Comparison of ENCODE assay signal across 1 cellular context in the genomic region with DNA sequence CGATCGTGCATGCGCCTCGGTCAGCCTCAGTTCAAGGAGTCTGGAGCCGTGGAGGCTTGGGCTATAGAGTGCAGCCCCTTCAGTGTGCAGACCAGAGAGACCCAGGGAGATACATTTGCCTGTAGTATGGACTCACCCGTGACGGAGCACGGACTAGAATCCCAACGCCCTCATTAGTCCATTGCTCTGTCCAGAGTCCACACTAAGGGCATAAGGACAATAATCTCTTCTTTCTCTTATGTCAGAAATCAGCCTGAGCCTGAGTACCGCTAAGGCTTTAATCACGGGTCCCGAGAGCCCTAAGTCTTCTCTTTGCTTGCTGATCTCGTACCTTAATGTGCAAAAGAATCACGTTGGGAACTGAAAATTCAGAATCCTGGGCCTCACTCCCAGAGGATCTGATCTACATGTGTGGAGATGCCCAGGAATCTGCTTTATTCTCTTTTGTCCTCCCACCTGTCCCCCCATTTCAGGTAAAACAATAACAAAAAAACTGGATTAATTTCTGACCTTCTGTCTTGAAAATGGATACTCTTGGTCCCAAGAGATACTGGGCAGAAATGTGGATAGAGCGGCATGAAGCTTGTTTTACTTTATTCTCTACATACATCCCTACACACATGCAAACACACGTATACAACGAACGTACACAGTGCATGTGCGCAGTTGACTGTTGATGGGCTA.
TF ChIP-seq lines count a peak whose summit lies in the region.

No MANE protein-coding gene starts in this region.

TF ChIP-seq in IMR-90, 13 proteins besides CTCF, POLR2A, EP300 and RAD21 (continued from another document):
- TF ChIP-seq MAFK (IDR thresholded peaks at IDR 0.05; ENCODE audit: low read depth, low read length) (no peak), MAZ (IDR thresholded peaks at IDR 0.05; ENCODE audit: borderline replicate concordance, low read depth, low read length) (no peak), RFX5 (IDR thresholded peaks at IDR 0.05; ENCODE audit: low read depth, low read length) (no peak), FOS (IDR thresholded peaks at IDR 0.05; ENCODE audit: low read depth, low read length) (no peak), BHLHE40 (IDR thresholded peaks at IDR 0.05; ENCODE audit: low read depth, low read length) (no peak), RCOR1 (IDR thresholded peaks at IDR 0.05; ENCODE audit: insufficient replicate concordance, low read length) (no peak), SMC3 (IDR thresholded peaks at IDR 0.05; ENCODE audit: low read depth, low read length) (no peak)
- TF ChIP-seq, protein P1, sequence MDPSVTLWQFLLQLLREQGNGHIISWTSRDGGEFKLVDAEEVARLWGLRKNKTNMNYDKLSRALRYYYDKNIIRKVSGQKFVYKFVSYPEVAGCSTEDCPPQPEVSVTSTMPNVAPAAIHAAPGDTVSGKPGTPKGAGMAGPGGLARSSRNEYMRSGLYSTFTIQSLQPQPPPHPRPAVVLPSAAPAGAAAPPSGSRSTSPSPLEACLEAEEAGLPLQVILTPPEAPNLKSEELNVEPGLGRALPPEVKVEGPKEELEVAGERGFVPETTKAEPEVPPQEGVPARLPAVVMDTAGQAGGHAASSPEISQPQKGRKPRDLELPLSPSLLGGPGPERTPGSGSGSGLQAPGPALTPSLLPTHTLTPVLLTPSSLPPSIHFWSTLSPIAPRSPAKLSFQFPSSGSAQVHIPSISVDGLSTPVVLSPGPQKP (IDR thresholded peaks at IDR 0.05; ENCODE audit: borderline replicate concordance, low read depth, low read length): no peak
- TF ChIP-seq, protein P2, sequence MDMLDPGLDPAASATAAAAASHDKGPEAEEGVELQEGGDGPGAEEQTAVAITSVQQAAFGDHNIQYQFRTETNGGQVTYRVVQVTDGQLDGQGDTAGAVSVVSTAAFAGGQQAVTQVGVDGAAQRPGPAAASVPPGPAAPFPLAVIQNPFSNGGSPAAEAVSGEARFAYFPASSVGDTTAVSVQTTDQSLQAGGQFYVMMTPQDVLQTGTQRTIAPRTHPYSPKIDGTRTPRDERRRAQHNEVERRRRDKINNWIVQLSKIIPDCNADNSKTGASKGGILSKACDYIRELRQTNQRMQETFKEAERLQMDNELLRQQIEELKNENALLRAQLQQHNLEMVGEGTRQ (IDR thresholded peaks at IDR 0.05; ENCODE audit: low read depth, low read length): no peak
